ENCODE assay signal across 7 cellular contexts in the genomic region with DNA sequence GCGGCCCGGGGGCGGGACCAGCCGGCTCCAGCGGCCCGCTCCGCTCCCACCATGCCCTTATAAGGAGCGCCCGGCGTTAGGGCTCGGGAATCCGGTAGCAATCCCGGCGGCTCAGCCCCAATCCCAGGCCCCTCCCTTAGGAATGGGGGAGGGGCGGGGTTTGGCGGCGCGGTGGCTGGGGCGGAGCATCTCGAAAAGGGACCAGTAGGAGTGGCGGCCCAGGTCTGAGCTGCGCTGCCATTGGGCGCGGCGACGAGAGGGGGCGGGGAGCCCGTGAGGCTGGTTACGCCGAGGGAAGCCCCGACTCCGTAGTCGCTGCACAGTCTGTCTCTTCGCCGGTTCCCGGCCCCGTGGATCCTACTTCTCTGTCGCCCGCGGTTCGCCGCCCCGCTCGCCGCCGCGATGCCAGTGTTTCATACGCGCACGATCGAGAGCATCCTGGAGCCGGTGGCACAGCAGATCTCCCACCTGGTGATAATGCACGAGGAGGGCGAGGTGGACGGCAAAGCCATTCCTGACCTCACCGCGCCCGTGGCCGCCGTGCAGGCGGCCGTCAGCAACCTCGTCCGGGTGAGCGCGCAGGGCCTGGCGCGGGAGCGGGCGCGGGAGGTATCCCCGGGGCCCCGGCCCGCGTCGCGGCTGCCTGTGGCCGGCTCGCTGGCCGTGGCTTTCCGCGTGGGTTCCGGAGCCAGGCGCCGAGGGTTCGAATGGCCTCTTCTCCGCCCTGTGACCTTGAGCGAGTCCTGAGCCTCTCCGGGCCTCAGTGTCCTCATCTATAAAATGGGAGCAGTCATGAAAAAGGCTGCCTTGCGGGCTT. TPM values are rescaled to one million over a fixed set of nuclear protein-coding genes. Genes with fewer than 3 reads are reported as not detected.
DNase-seq lines count a peak whose midpoint lies in the region; ATAC-seq, FAIRE-seq and TF ChIP-seq lines count a peak whose summit lies in the region.

Gene VCL, plus strand, starts transcription at position 311 of the 817 bp plus-strand sequence. Its CDS starts 92 bp downstream, at position 403.

- in situ Hi-C loops in astrocyte of the cerebellum (cut with HindIII; ENCODE audit: low sequenced_read_pairs), result no loop called here

- TF ChIP-seq CTCF in astrocyte of the cerebellum (IDR thresholded peaks at IDR 0.05; ENCODE audit: low read depth, low read length, missing control alignments), result no peak

- peak within 1 kb of the TSS; percentile 74 for H3K4me3 ChIP-seq in astrocyte of the cerebellum (ENCODE audit: low read depth, low read length)

- peak; percentile 97 for ATAC-seq in HG02981 (IDR thresholded peaks at IDR 0.05; ENCODE audit: unreplicated experiment)

- DNase-seq in GM18507 (ENCODE audit: extremely low spot score, insufficient read length, low read depth), result peak; percentile 93
- peak; percentile 65 for DNase-seq in NCI-H2029 treated with DMSO at 0.1 percent for 48 hours (lab: John Stamatoyannopoulos, UW)
- peak; percentile 93 for DNase-seq in T-helper 9 cell
- peak; percentile 95 for DNase-seq in astrocyte of the cerebellum (ENCODE audit: low read depth)
- DNase-seq in hepatic stellate cell (ENCODE audit: low spot score), result peak; percentile 95
- DNase-seq in renal cortical epithelial cell (ENCODE audit: low read depth), result peak; percentile 89

- FAIRE-seq in GM18507 (lab: Jason Lieb, UNC), result peak; percentile 88

RNA-seq across cellular contexts. Expression of gene VCL, which starts in this region (rescaled TPM):
- 258 and 313 TPM in 2 replicates for total RNA-seq in renal cortical epithelial cell

Comparison
In these comparisons a context has a peak if more than half of its experiments do, and no peak if none do; other contexts are left out.
1. Peak in every context shown above with its lines: DNase-seq, ATAC-seq and H3K4me3 ChIP-seq.